In the genomic region with DNA sequence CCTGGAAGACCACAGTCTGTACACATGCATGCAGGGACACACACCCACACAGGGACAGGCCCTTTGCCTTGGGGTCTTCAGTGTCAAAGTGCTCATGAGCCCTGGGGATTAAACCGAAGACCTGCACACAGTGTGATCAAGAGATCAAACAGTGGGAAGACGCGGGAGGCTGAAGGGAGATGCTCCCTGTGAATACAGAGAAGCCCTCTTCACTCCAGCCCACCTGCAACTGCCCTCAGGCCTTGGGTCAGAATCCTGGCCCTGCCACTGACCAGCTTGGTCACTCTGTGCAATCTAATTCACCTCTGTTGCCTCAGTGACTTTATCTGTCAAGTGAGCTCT, we compare ENCODE assay signal across 17 cellular contexts. TPM values are rescaled to one million over a fixed set of nuclear protein-coding genes. Genes with fewer than 3 reads are reported as not detected.
A peak's percentile ranks its signal among the peaks of the same experiment; 100 is the strongest.
DNase-seq lines count a peak whose midpoint lies in the region; TF ChIP-seq lines count a peak whose summit lies in the region.
"Had no signal": no experiment of that assay in that cellular context is flagged by ENCODE, and none has a peak within 500 bp of the region (broad histone marks: within the 10 kb centered on the region; RNA-seq: fewer than 3 reads in every experiment).

No MANE protein-coding gene starts in this region.

- no peak overlapping the region for H3K9ac ChIP-seq in smooth muscle cell (ENCODE audit: low read depth)

- peak overlapping the region; percentile 81 for H3K27ac Mint-ChIP-seq in activated T-helper 1 cell treated with anti-CD3 and anti-CD28 coated beads, Interleukin-12 subunit alpha, Interleukin-12 subunit beta, Interleukin-2, Interleukin-4 antibody, amounts not matched to agents 30 ng/mL and 10 ng/mL and 1 ng/mL, durations not matched to agents 14 hours and 24 hours and 36 hours
- H3K27ac Mint-ChIP-seq: endodermal cell had no signal

- H3K4me1 Mint-ChIP-seq in activated T-helper 1 cell treated with anti-CD3 and anti-CD28 coated beads, Interleukin-12 subunit alpha, Interleukin-12 subunit beta, Interleukin-2, Interleukin-4 antibody, amounts not matched to agents 30 ng/mL and 10 ng/mL and 1 ng/mL, durations not matched to agents 14 hours and 24 hours and 36 hours (ENCODE audit: low read depth) = peaks cover 66% of the 10 kb centered on the region

- H3K9me3 Mint-ChIP-seq in activated T-helper 1 cell treated with anti-CD3 and anti-CD28 coated beads, Interleukin-12 subunit alpha, Interleukin-12 subunit beta, Interleukin-2, Interleukin-4 antibody, amounts not matched to agents 30 ng/mL and 10 ng/mL and 1 ng/mL, durations not matched to agents 14 hours and 24 hours and 36 hours = no peaks in the 10 kb centered on the region
- H3K9me3 Mint-ChIP-seq: endodermal cell had no signal

- H3K4me1 ChIP-seq in hepatocyte (ENCODE audit: insufficient read depth) (peaks cover 59% of the 10 kb centered on the region), spleen (peaks cover 78 to 97% (median 96%) of the 10 kb centered on the region in 6 donors), smooth muscle cell (ENCODE audit: low read depth) (peaks cover 43% of the 10 kb centered on the region)

- intact Hi-C loops in activated T-helper 1 cell treated with anti-CD3 and anti-CD28 coated beads, Interleukin-12 subunit alpha, Interleukin-12 subunit beta, Interleukin-2, Interleukin-4 antibody, amounts not matched to agents 30 ng/mL and 10 ng/mL and 1 ng/mL, durations not matched to agents 14 hours and 24 hours and 36 hours (cut with micrococcal nuclease) = no loop called here
- intact Hi-C loops in spleen (cut with DNase I; ENCODE audit: low total_unique reads) = no loop called here

- H2AFZ ChIP-seq in hepatocyte (no peak overlapping the region), smooth muscle cell (ENCODE audit: low read depth) (no peak overlapping the region)
- H2AFZ ChIP-seq: GM23248 had no signal

- H3K27ac ChIP-seq in C4-2B (peak overlapping the region; percentile 93), hepatocyte (peak overlapping the region; percentile 83), spleen (peak overlapping the region in 5 of 8 donors; percentile 41 to 95 (median 92)), smooth muscle cell (ENCODE audit: low read depth) (no peak overlapping the region)
- H3K27ac ChIP-seq: GM23248, SJCRH30, tibial artery had no signal

- H3K36me3 ChIP-seq in hepatocyte (replicated peaks; ENCODE audit: insufficient read depth, low read depth) (no peaks in the 10 kb centered on the region), spleen (no peaks in the 10 kb centered on the region), smooth muscle cell (ENCODE audit: low read depth) (no peaks in the 10 kb centered on the region)
- H3K36me3 ChIP-seq: SJCRH30, tibial artery had no signal

- H3K4me2 ChIP-seq in hepatocyte (peak overlapping the region; percentile 100), smooth muscle cell (no peak overlapping the region)

- no peaks in the 10 kb centered on the region for H3K9me3 ChIP-seq in hepatocyte (ENCODE audit: low read depth)
- H3K9me3 ChIP-seq in spleen = no peaks in the 10 kb centered on the region
- no peaks in the 10 kb centered on the region for H3K9me3 ChIP-seq in smooth muscle cell (replicated peaks; ENCODE audit: low read depth)
- H3K9me3 ChIP-seq: SJCRH30, tibial artery had no signal

- WGBS in hepatocyte (ENCODE audit: low lambda C conversion rate, missing lambda C conversion rate) = 70% methylated on average over 3 of the region's 3 CpGs
- 85 to 92% (median 91%) methylated on average over 3 of the region's 3 CpGs for WGBS in spleen, 5 donors
- 89% methylated on average over 3 of the region's 3 CpGs for WGBS in smooth muscle cell (ENCODE audit: low lambda C conversion rate)

- H3K79me2 ChIP-seq in hepatocyte (peaks cover 67% of the 10 kb centered on the region), smooth muscle cell (ENCODE audit: low read depth) (peaks cover 22% of the 10 kb centered on the region)

- H3K9me2 ChIP-seq in hepatocyte (replicated peaks; ENCODE audit: insufficient read depth) = no peaks in the 10 kb centered on the region

- H3K36me3 Mint-ChIP-seq in activated T-helper 1 cell treated with anti-CD3 and anti-CD28 coated beads, Interleukin-12 subunit alpha, Interleukin-12 subunit beta, Interleukin-2, Interleukin-4 antibody, amounts not matched to agents 30 ng/mL and 10 ng/mL and 1 ng/mL, durations not matched to agents 14 hours and 24 hours and 36 hours (ENCODE audit: low read depth) = peaks cover 10% of the 10 kb centered on the region

- peak overlapping the region; percentile 11 for H3K4me3 Mint-ChIP-seq in activated T-helper 1 cell treated with anti-CD3 and anti-CD28 coated beads, Interleukin-12 subunit alpha, Interleukin-12 subunit beta, Interleukin-2, Interleukin-4 antibody, amounts not matched to agents 30 ng/mL and 10 ng/mL and 1 ng/mL, durations not matched to agents 14 hours and 24 hours and 36 hours
- H3K4me3 Mint-ChIP-seq: endodermal cell had no signal

- no peaks in the 10 kb centered on the region for H3K27me3 Mint-ChIP-seq in activated T-helper 1 cell treated with anti-CD3 and anti-CD28 coated beads, Interleukin-12 subunit alpha, Interleukin-12 subunit beta, Interleukin-2, Interleukin-4 antibody, amounts not matched to agents 30 ng/mL and 10 ng/mL and 1 ng/mL, durations not matched to agents 14 hours and 24 hours and 36 hours (ENCODE audit: insufficient read depth)

- no peak for DNase-seq in activated T-helper 1 cell treated with anti-CD3 and anti-CD28 coated beads, Interleukin-12 subunit alpha, Interleukin-12 subunit beta, Interleukin-2, Interleukin-4 antibody, amounts not matched to agents 30 ng/mL and 10 ng/mL and 1 ng/mL, durations not matched to agents 14 hours and 24 hours and 36 hours (ENCODE audit: low spot score)
- no peak for DNase-seq in hepatocyte (ENCODE audit: low spot score)
- peak; percentile 56 for DNase-seq in spleen
- DNase-seq in COR-L47 (lab: John Stamatoyannopoulos, UW) = no peak
- DNase-seq in NCI-H2227 treated with DMSO at 0.1 percent for 48 hours (lab: John Stamatoyannopoulos, UW) = no peak
- no peak for DNase-seq in smooth muscle cell (lab: John Stamatoyannopoulos, UW; ENCODE audit: unreplicated experiment)
- DNase-seq in kidney tubule cell (ENCODE audit: low spot score) = no peak
- DNase-seq: activated CD8-positive, alpha-beta memory T cell treated with anti-CD3 and anti-CD28 coated beads for 24 hours; activated gamma-delta T cell treated with Interleukin-2 at 50 U/mL for 16 hours; AML-193; DMS79 treated with DMSO at 0.1 percent for 48 hours; endodermal cell; NCI-H1694 treated with DMSO at 0.1 percent for 48 hours; SJCRH30 had no signal

- no peak for TF ChIP-seq POLR2A in spleen (IDR thresholded peaks at IDR 0.05)

- H3K4me3 ChIP-seq in hepatocyte (no peak overlapping the region), spleen (no peak overlapping the region), smooth muscle cell (no peak overlapping the region)
- H3K4me3 ChIP-seq: GM23248, SJCRH30, tibial artery had no signal

- TF ChIP-seq CTCF in C4-2B (conservative IDR thresholded peaks at IDR 0.05) (no peak), hepatocyte (IDR thresholded peaks at IDR 0.05; ENCODE audit: poor library complexity) (no peak), spleen (IDR thresholded peaks at IDR 0.05 in 8 of 11, conservative IDR thresholded peaks at IDR 0.05 in 3 of 11) (no peak), smooth muscle cell (IDR thresholded peaks at IDR 0.05; ENCODE audit: borderline replicate concordance, insufficient read depth, poor library complexity, severe bottlenecking) (no peak)

- H3K27me3 ChIP-seq in hepatocyte = no peaks in the 10 kb centered on the region
- no peaks in the 10 kb centered on the region for H3K27me3 ChIP-seq in spleen (replicated peaks in 1 of 7)
- H3K27me3 ChIP-seq in smooth muscle cell (ENCODE audit: low read depth) = no peaks in the 10 kb centered on the region
- H3K27me3 ChIP-seq: SJCRH30, tibial artery had no signal

- H3F3A ChIP-seq in smooth muscle cell (ENCODE audit: low read depth) = peaks cover 24% of the 10 kb centered on the region

- H4K20me1 ChIP-seq in hepatocyte (ENCODE audit: insufficient read depth, poor library complexity, severe bottlenecking) (peaks cover 58% of the 10 kb centered on the region), smooth muscle cell (ENCODE audit: low read depth) (peaks cover 94% of the 10 kb centered on the region)

RNA-seq across cellular contexts. Expression of a gene that starts 2.9 kb away (rescaled TPM):
- 88.7 and 94.4 TPM in 2 replicates for total RNA-seq in activated T-helper 1 cell treated with anti-CD3 and anti-CD28 coated beads, Interleukin-12 subunit alpha, Interleukin-12 subunit beta, Interleukin-2, Interleukin-4 antibody, amounts not matched to agents 30 ng/mL and 10 ng/mL and 1 ng/mL, durations not matched to agents 14 hours and 24 hours and 36 hours
- total RNA-seq in hepatocyte = 26.9 and 30.9 TPM in 2 replicates
- polyA plus RNA-seq in hepatocyte = 48.0 and 51.7 TPM in 2 replicates
- 10 to 100 TPM; 50.6 to 74.3 (median 60.3) TPM for total RNA-seq in spleen
- polyA plus RNA-seq in spleen = 10 to 100 TPM; 21.3 to 40.1 (median 27.2) TPM
- total RNA-seq in smooth muscle cell = 27.8 and 28.5 TPM in 2 replicates
- 37.7 and 43.7 TPM in 2 replicates for polyA plus RNA-seq in smooth muscle cell

RNA-seq across cellular contexts. Expression of a gene that starts 45.6 kb away (rescaled TPM):
- 8.6 and 9.4 TPM in 2 replicates for total RNA-seq in activated T-helper 1 cell treated with anti-CD3 and anti-CD28 coated beads, Interleukin-12 subunit alpha, Interleukin-12 subunit beta, Interleukin-2, Interleukin-4 antibody, amounts not matched to agents 30 ng/mL and 10 ng/mL and 1 ng/mL, durations not matched to agents 14 hours and 24 hours and 36 hours
- total RNA-seq in hepatocyte = 10.1 and 15.5 TPM in 2 replicates
- polyA plus RNA-seq in hepatocyte = 4.0 and 5.8 TPM in 2 replicates
- 10 to 100 TPM; 16.8 to 52.8 (median 31.2) TPM for total RNA-seq in spleen
- polyA plus RNA-seq in spleen = 10 to 100 TPM in 2 of 3 donors, 1 to 10 TPM in 1; 9.2 to 14.1 (median 10.7) TPM
- 8.2 and 11.3 TPM in 2 replicates for total RNA-seq in smooth muscle cell
- 4.5 and 6.7 TPM in 2 replicates for polyA plus RNA-seq in smooth muscle cell

RNA-seq across cellular contexts. Expression of a gene that starts 56.4 kb away (rescaled TPM):
- 1.8 and 2.0 TPM in 2 replicates for total RNA-seq in activated T-helper 1 cell treated with anti-CD3 and anti-CD28 coated beads, Interleukin-12 subunit alpha, Interleukin-12 subunit beta, Interleukin-2, Interleukin-4 antibody, amounts not matched to agents 30 ng/mL and 10 ng/mL and 1 ng/mL, durations not matched to agents 14 hours and 24 hours and 36 hours
- total RNA-seq in hepatocyte (2.4 and 4.4 TPM in 2 replicates), spleen (1 to 10 TPM in 3 of 7 donors, under 1 TPM in 2, not detected in 2; 0.58 to 5.3 (median 1.9) TPM), smooth muscle cell (0.04 and 0.18 TPM in 2 replicates)
- polyA plus RNA-seq in hepatocyte (5.9 and 6.6 TPM in 2 replicates), spleen (under 1 TPM; 0.46 to 0.67 (median 0.55) TPM), smooth muscle cell (0.73 and 1.7 TPM in 2 replicates)
- polyA plus RNA-seq: GM23248 had no signal
